Comparison of ENCODE assay signal across 7 cellular contexts in the genomic region with DNA sequence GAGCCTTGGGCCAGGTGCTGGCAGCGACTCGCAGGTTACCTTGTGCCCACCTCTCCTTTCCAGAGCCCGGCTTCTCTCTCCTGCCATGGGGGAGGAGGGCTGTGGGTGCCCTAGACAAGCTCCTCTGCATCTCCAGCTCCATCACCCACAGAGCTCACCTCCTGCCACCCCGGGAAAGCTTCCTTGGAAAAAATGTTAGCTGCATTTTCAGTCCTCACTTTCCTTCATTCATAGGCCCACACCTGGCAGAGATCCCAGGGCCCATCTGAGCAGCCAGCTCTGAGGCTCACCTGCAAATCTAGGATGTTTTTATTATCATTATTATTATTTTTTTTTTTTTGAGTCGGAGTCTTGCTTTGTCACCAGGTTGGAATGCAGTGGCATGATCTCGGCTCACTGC. TPM values are rescaled to one million over a fixed set of nuclear protein-coding genes. Genes with fewer than 3 reads are reported as not detected.
"Had no signal": no experiment of that assay in that cellular context is flagged by ENCODE, and none has a peak within 500 bp of the region (broad histone marks: within the 10 kb centered on the region; RNA-seq: fewer than 3 reads in every experiment).

No MANE protein-coding gene starts in this region.

- DNase-seq: H9, HCEC 1CT, IMR-90 had no signal

- H2AFZ ChIP-seq: GM23338 had no signal

- H3K4me2 ChIP-seq: GM23338 had no signal

- H3K4me3 ChIP-seq: GM23338, K562 had no signal

- H3K4me3 Mint-ChIP-seq: GM23338, H9 had no signal

- H3K4me1 Mint-ChIP-seq: GM23338, H9 had no signal

- H3K27ac Mint-ChIP-seq: GM23338 had no signal

RNA-seq across cellular contexts. Expression of a gene that starts 36.8 kb away (rescaled TPM):
- total RNA-seq: HT-29, IMR-90 had no signal

RNA-seq across cellular contexts. Expression of a gene that starts 45.8 kb away (rescaled TPM):
- total RNA-seq: IMR-90 had no signal

RNA-seq across cellular contexts. Expression of a gene that starts 48.5 kb away (rescaled TPM):
- total RNA-seq: HT-29, K562 had no signal

RNA-seq across cellular contexts. Expression of a gene that starts 60.0 kb away (rescaled TPM):
- total RNA-seq: GM23338, H1, H9, HT-29, IMR-90, K562 had no signal
